Comparison of ENCODE assay signal across 17 cellular contexts in the genomic region with DNA sequence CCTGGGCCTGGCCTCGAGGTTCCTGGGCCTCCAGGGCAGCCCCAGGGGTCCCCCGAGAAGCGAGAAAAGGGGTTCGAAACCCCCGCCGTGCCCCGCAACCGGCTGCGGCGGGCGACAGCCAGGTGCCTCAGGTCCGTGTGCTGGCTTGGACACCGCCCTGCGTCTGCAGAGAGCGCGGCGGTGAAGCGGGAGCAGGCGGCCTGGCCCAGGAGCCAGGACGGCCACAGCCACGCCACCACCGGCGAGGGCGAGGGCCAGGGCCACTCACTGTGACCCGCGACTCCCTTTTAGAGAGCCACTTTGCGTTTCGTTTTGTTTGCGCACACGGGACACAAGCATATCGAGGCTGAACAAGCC.
"Had no signal": no experiment of that assay in that cellular context is flagged by ENCODE, and none has a peak within 500 bp of the region (broad histone marks: within the 10 kb centered on the region; RNA-seq: fewer than 3 reads in every experiment).

No MANE protein-coding gene starts in this region.

- ATAC-seq: natural killer cell; psoas muscle; stimulated activated naive CD8-positive, alpha-beta T cell treated with anti-CD3 and anti-CD28 coated beads, Interleukin-15, amount 100 ng/mL, for 72 hours had no signal

- DNase-seq: activated naive CD4-positive, alpha-beta T cell; activated T-cell treated with anti-CD3 and anti-CD28 coated beads, Interleukin-2, amount 50 U/mL, for 1 hour; adrenal gland; brain microvascular endothelial cell; caudate nucleus; effector memory CD4-positive, alpha-beta T cell; heart right ventricle; lower lobe of right lung; natural killer cell; ovary; psoas muscle; stimulated activated CD4-positive, alpha-beta T cell treated with anti-CD3 and anti-CD28 coated beads, Interleukin-1b, Interleukin-23, amount 100 ng/mL, for 48 hours; stimulated activated naive CD8-positive, alpha-beta T cell treated with anti-CD3 and anti-CD28 coated beads, Interleukin-15, amount 100 ng/mL, for 72 hours; T-helper 9 cell; tibial artery had no signal

- H3K4me3 ChIP-seq: adrenal gland, ascending aorta, heart right ventricle, lower lobe of right lung, ovary, psoas muscle, right atrium auricular region, tibial artery had no signal

- H3K4me1 ChIP-seq: adrenal gland, psoas muscle, right atrium auricular region had no signal

- H3K27ac ChIP-seq: ascending aorta, brain microvascular endothelial cell, heart right ventricle, lower lobe of right lung, ovary, psoas muscle, right atrium auricular region, tibial artery had no signal

- H3K27me3 ChIP-seq: adrenal gland, ascending aorta, heart right ventricle, ovary, right atrium auricular region, tibial artery had no signal

- H3K9me3 ChIP-seq: adrenal gland, ascending aorta, heart right ventricle, lower lobe of right lung, ovary, psoas muscle, right atrium auricular region, tibial artery had no signal

- H3K36me3 ChIP-seq: adrenal gland, brain microvascular endothelial cell, lower lobe of right lung, ovary, right atrium auricular region, tibial artery had no signal
